Comparison of ENCODE assay signal across 8 cellular contexts in the genomic region with DNA sequence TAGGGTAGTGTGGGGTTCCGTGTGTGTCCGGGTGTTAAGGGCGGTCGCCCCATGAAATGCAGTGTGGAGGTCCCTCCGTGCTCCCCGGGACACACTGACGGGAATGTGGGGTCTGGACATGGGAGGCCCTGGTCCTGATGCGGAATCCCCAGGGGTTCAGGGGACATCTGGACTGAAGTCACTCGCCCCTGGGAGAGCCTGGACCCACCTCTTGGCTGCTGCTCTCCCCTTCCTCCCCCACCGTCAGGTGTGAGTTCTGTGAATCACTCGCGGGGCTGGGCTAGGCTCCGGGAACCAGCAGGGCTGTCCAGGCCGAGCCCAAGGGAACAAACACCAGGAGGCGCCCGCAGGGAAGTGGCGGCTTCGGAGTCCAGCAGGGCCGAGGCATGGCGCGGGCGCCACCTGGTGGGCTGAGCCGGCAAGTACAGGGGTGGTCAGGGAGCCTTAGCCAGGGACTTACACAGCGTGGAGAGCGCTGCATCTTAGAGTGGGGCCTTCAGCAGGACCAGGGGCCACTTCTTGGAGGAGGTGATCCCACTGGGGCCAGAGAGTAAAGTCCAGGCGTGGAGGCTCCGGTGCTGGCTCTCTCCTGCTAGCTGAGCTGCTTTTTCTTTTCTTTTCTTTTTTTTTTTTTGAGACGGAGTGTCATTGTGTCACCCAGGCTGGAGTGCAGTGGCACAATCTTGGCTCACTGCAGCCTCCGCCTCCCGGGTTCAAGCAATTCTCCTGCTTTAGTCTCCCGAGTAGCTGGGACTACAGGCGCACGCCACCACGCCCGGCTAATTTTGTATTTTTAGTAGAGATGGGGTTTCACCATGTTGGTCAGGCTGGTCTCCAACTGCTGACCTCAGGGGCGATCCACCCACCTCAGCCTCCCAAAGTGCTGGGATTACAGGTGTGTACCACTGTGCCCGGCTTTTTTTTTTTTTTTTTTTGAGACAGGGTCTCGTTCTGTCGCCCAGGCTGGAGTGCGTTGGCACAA. TPM values are rescaled to one million over a fixed set of nuclear protein-coding genes. Genes with fewer than 3 reads are reported as not detected.
DNase-seq lines count a peak whose midpoint lies in the region; ATAC-seq and TF ChIP-seq lines count a peak whose summit lies in the region.

No MANE protein-coding gene starts in this region.

- no peaks in the 10 kb centered on the region for H3K27me3 ChIP-seq in esophagus muscularis mucosa

- no peaks in the 10 kb centered on the region for H3K9me3 Mint-ChIP-seq in naive thymus-derived CD8-positive, alpha-beta T cell
- no peaks in the 10 kb centered on the region for H3K9me3 Mint-ChIP-seq in stimulated activated effector memory CD8-positive, alpha-beta T cell treated with anti-CD3 and anti-CD28 coated beads, Interleukin-12 subunit alpha, Interleukin-12 subunit beta, amount 100 ng/mL, for 72 hours

- ATAC-seq in GM21447 (IDR thresholded peaks at IDR 0.05; ENCODE audit: unreplicated experiment): peak; percentile 81
- peak; percentile 63 to 92 for ATAC-seq in naive thymus-derived CD8-positive, alpha-beta T cell
- peak; percentile 87 for ATAC-seq in stimulated activated effector memory CD8-positive, alpha-beta T cell treated with anti-CD3 and anti-CD28 coated beads, Interleukin-12 subunit alpha, Interleukin-12 subunit beta, amount 100 ng/mL, for 72 hours

- H3K4me3 Mint-ChIP-seq in naive thymus-derived CD8-positive, alpha-beta T cell: peak overlapping the region in 8 of 10 donors; percentile 10 to 63 (median 52)
- peak overlapping the region; percentile 47 for H3K4me3 Mint-ChIP-seq in stimulated activated effector memory CD8-positive, alpha-beta T cell treated with anti-CD3 and anti-CD28 coated beads, Interleukin-12 subunit alpha, Interleukin-12 subunit beta, amount 100 ng/mL, for 72 hours

- in situ Hi-C loops in Caki2 (cut with HindIII; ENCODE audit: low pct_unique_long_range_greater_than_20kb, low sequenced_read_pairs): no loop called here
- in situ Hi-C loops in KBM-7 (cut with MboI; ENCODE audit: low pct_unique_long_range_greater_than_20kb, low sequenced_read_pairs): no loop called here

- no peak for TF ChIP-seq EP300 in esophagus muscularis mucosa (IDR thresholded peaks at IDR 0.05)

- H3K27ac ChIP-seq in esophagus muscularis mucosa (replicated peaks in 1 of 4): peak overlapping the region in 3 of 4 donors; percentile 2 to 47 (median 40)

- H3K4me1 Mint-ChIP-seq in naive thymus-derived CD8-positive, alpha-beta T cell: peaks cover 2 to 12% (median 9%) of the 10 kb centered on the region in 4 donors
- peaks cover 6% of the 10 kb centered on the region for H3K4me1 Mint-ChIP-seq in stimulated activated effector memory CD8-positive, alpha-beta T cell treated with anti-CD3 and anti-CD28 coated beads, Interleukin-12 subunit alpha, Interleukin-12 subunit beta, amount 100 ng/mL, for 72 hours

- WGBS in esophagus muscularis mucosa: 40% methylated on average over 39 of the region's 40 CpGs

- DNase-seq in Caki2 (ENCODE audit: low read depth): peak; percentile 78
- DNase-seq in KBM-7: peak; percentile 92
- DNase-seq in OCI-M1 (lab: John Stamatoyannopoulos, UW): peak; percentile 95
- DNase-seq in activated T-cell treated with anti-CD3 and anti-CD28 coated beads for 48 hours (ENCODE audit: low read depth): peak; percentile 87
- peak; percentile 97 for DNase-seq in esophagus muscularis mucosa (ENCODE audit: extremely low spot score)
- peak; percentile 63 to 88 (median 80) for DNase-seq in naive thymus-derived CD8-positive, alpha-beta T cell
- peak; percentile 95 for DNase-seq in stimulated activated effector memory CD8-positive, alpha-beta T cell treated with anti-CD3 and anti-CD28 coated beads, Interleukin-12 subunit alpha, Interleukin-12 subunit beta, amount 100 ng/mL, for 72 hours (ENCODE audit: low spot score in 2 of 2)

- H3K27ac Mint-ChIP-seq in naive thymus-derived CD8-positive, alpha-beta T cell: no peak overlapping the region
- no peak overlapping the region for H3K27ac Mint-ChIP-seq in stimulated activated effector memory CD8-positive, alpha-beta T cell treated with anti-CD3 and anti-CD28 coated beads, Interleukin-12 subunit alpha, Interleukin-12 subunit beta, amount 100 ng/mL, for 72 hours

- H3K4me3 ChIP-seq in esophagus muscularis mucosa: peak overlapping the region in 1 of 4 donors; percentile 16

- H3K9me3 ChIP-seq in esophagus muscularis mucosa: no peaks in the 10 kb centered on the region

- H3K4me1 ChIP-seq in esophagus muscularis mucosa: peaks cover 18 to 27% (median 23%) of the 10 kb centered on the region in 4 donors

- H3K36me3 ChIP-seq in esophagus muscularis mucosa: peaks cover 2 to 34% (median 29%) of the 10 kb centered on the region in 4 donors

- peaks cover 0 to 30% (median 15%) of the 10 kb centered on the region in 5 donors for H3K27me3 Mint-ChIP-seq in naive thymus-derived CD8-positive, alpha-beta T cell

- TF ChIP-seq CTCF in esophagus muscularis mucosa (IDR thresholded peaks at IDR 0.05): peak; percentile 94 to 99 (median 98)

- intact Hi-C loops in esophagus muscularis mucosa (cut with DNase I): loop anchor here (5.0 kb wide), 1 partner anchor 211 kb away; no protein-coding TSS in a partner anchor

- no peak for TF ChIP-seq POLR2A in esophagus muscularis mucosa (IDR thresholded peaks at IDR 0.05; ENCODE audit: low read depth)

- no peaks in the 10 kb centered on the region for H3K36me3 Mint-ChIP-seq in naive thymus-derived CD8-positive, alpha-beta T cell
- no peaks in the 10 kb centered on the region for H3K36me3 Mint-ChIP-seq in stimulated activated effector memory CD8-positive, alpha-beta T cell treated with anti-CD3 and anti-CD28 coated beads, Interleukin-12 subunit alpha, Interleukin-12 subunit beta, amount 100 ng/mL, for 72 hours

- POLR2A ChIA-PET in naive thymus-derived CD8-positive, alpha-beta T cell (lab: Charles Lee): interaction anchor here (0.5 to 0.7 kb wide), 3 partner anchors 26 to 165 kb away, joined by 3 to 5 read pairs (median 3); no protein-coding TSS in a partner anchor

RNA-seq across cellular contexts. Expression of a gene that starts 20.1 kb away (rescaled TPM):
- total RNA-seq in Caki2 (2014; rRNA removed; shearing (Covaris generic); ENCODE audit: low replicate concordance): 48.4 and 70.2 TPM in 2 replicates
- 10 to 100 TPM; 19.1 to 68.0 (median 43.4) TPM for total RNA-seq in esophagus muscularis mucosa
- under 1 TPM; 0.29 to 0.88 TPM for total RNA-seq in naive thymus-derived CD8-positive, alpha-beta T cell
- polyA plus RNA-seq in naive thymus-derived CD8-positive, alpha-beta T cell: under 1 TPM in 1 of 3 donors, not detected in 2; 0.20 TPM

Comparison
In these comparisons a context has a peak if more than half of its experiments do, and no peak if none do; other contexts are left out.
1. RNA of a gene that starts 20.1 kb away (total RNA-seq): 19.1 to 68.0 TPM in esophagus muscularis mucosa and 48.4 to 70.2 TPM in Caki2; 0.29 to 0.88 TPM in naive thymus-derived CD8-positive, alpha-beta T cell; every median in the first group is over 10 times any median in the second.
2. Peak in every context shown above with its lines, with median percentiles within 50 percentile points of each other: DNase-seq and ATAC-seq.